In genomic region chr15:35545825-35546580, GRCh38 we compare ENCODE assay signal across 8 cellular contexts. TPM values are rescaled to one million over a fixed set of nuclear protein-coding genes. Genes with fewer than 3 reads are reported as not detected.
DNase-seq lines count a peak whose midpoint lies in the region; ATAC-seq and TF ChIP-seq lines count a peak whose summit lies in the region.

TSS of gene DPH6 (minus strand) at chr15:35546165. CDS start at chr15:35546141, 24 bp downstream.

- no TSS peak for BruUV-seq in OCI-LY7 (replicated peaks; lab: Mats Ljungman, UMichigan)

- TF ChIP-seq CTCF in OCI-LY7 (conservative IDR thresholded peaks at IDR 0.05; ENCODE audit: low read length): no peak
- TF ChIP-seq CTCF in epithelial cell of proximal tubule (conservative IDR thresholded peaks at IDR 0.05; ENCODE audit: low read depth, low read length): no peak

- POLR2A ChIA-PET in OCI-LY7 (lab: Charles Lee): interaction anchor here (0.5 to 0.6 kb wide), 2 partner anchors 13 to 501 kb away, joined by 3 to 4 read pairs; no protein-coding TSS in a partner anchor

- H3K27ac ChIP-seq in OCI-LY7 (ENCODE audit: low read depth, low read length, poor library complexity, severe bottlenecking): peak within 1 kb of the TSS; percentile 81

- H2AFZ ChIP-seq in OCI-LY7 (ENCODE audit: low read length): peak within 1 kb of the TSS; percentile 93

- peak within 1 kb of the TSS; percentile 98 for H3K4me2 ChIP-seq in OCI-LY7 (ENCODE audit: low read length)

- H3K4me3 ChIP-seq in OCI-LY7 (ENCODE audit: low read depth, low read length, poor library complexity, severe bottlenecking) (peak within 1 kb of the TSS; percentile 85), epithelial cell of proximal tubule (ENCODE audit: low read depth, low read length) (peak within 1 kb of the TSS; percentile 77), mucosa of stomach (ENCODE audit: low read length) (peak within 1 kb of the TSS; percentile 78)

- no peaks in the 10 kb centered on the region for H3K27me3 ChIP-seq in mucosa of stomach (ENCODE audit: control insufficient read depth, insufficient read depth, low read length)

- intact Hi-C loops in OCI-LY7 (cut with micrococcal nuclease; ENCODE audit: unreplicated experiment): loop anchor here (5.0 to 10.0 kb wide), 2 partner anchors 1029 to 1556 kb away; partner anchors contain the start of genes CDIN1 and MEIS2

- DNase-seq in D341Med (ENCODE audit: low spot score): peak; percentile 95
- DNase-seq in HT1080 (ENCODE audit: low read depth): peak; percentile 89
- peak; percentile 86 for DNase-seq in OCI-LY7 (ENCODE audit: low spot score)
- DNase-seq in activated T-cell treated with anti-CD3 and anti-CD28 coated beads for 24 hours (ENCODE audit: low read depth): peak; percentile 81
- DNase-seq in epithelial cell of proximal tubule (ENCODE audit: low read depth): no peak
- peak; percentile 85 for DNase-seq in stimulated activated CD8-positive, alpha-beta memory T cell treated with anti-CD3 and anti-CD28 coated beads, Interleukin-4, amount 100 ng/mL, for 48 hours

- H3K4me1 ChIP-seq in OCI-LY7 (ENCODE audit: insufficient read depth, low read length, poor library complexity, severe bottlenecking): peaks cover 15% of the 10 kb centered on the region
- peaks cover 8% of the 10 kb centered on the region for H3K4me1 ChIP-seq in mucosa of stomach (ENCODE audit: control insufficient read depth, insufficient read depth, low read length)

- H3K9me3 ChIP-seq in OCI-LY7 (ENCODE audit: low read length) (no peaks in the 10 kb centered on the region), mucosa of stomach (ENCODE audit: control insufficient read depth, low read length) (no peaks in the 10 kb centered on the region)

- H3K36me3 ChIP-seq in OCI-LY7 (ENCODE audit: insufficient read depth, low read length): no peaks in the 10 kb centered on the region
- no peaks in the 10 kb centered on the region for H3K36me3 ChIP-seq in mucosa of stomach (ENCODE audit: control insufficient read depth, insufficient read depth, low read length)

- no peaks in the 10 kb centered on the region for H3K79me2 ChIP-seq in OCI-LY7 (ENCODE audit: insufficient read depth, low read depth, low read length)

- H3K9me2 ChIP-seq in OCI-LY7 (ENCODE audit: insufficient read depth, low read length): no peaks in the 10 kb centered on the region

- peak; percentile 85 for ATAC-seq in GM21367 (IDR thresholded peaks at IDR 0.05; ENCODE audit: unreplicated experiment)

- H3K9ac ChIP-seq in mucosa of stomach (ENCODE audit: low read length): peak within 1 kb of the TSS; percentile 88

- CTCF ChIA-PET in OCI-LY7 (lab: Charles Lee; ENCODE audit: unreplicated experiment): no interaction called here

- no peaks in the 10 kb centered on the region for H4K20me1 ChIP-seq in OCI-LY7 (ENCODE audit: insufficient read depth, low read length)

RNA-seq across cellular contexts. Expression of gene DPH6, which starts in this region (rescaled TPM):
- 14.0 and 22.3 TPM in 2 replicates for total RNA-seq in HT1080 (2014; rRNA removed; shearing (Covaris generic))
- 25.3 and 31.3 TPM in 2 replicates for polyA plus RNA-seq in HT1080 (2015; cell fraction: cytosol; rRNA removed)
- polyA plus RNA-seq in HT1080 (2015; cell fraction: nucleus; rRNA removed): 18.2 and 22.3 TPM in 2 replicates
- total RNA-seq in OCI-LY7 (2014; rRNA removed; shearing (Covaris generic)): 12.6 and 26.4 TPM in 2 replicates
- total RNA-seq in OCI-LY7 (2022) (20.3 and 21.4 TPM in 2 replicates), epithelial cell of proximal tubule (10.0 and 19.6 TPM in 2 replicates)
